In the genomic region with DNA sequence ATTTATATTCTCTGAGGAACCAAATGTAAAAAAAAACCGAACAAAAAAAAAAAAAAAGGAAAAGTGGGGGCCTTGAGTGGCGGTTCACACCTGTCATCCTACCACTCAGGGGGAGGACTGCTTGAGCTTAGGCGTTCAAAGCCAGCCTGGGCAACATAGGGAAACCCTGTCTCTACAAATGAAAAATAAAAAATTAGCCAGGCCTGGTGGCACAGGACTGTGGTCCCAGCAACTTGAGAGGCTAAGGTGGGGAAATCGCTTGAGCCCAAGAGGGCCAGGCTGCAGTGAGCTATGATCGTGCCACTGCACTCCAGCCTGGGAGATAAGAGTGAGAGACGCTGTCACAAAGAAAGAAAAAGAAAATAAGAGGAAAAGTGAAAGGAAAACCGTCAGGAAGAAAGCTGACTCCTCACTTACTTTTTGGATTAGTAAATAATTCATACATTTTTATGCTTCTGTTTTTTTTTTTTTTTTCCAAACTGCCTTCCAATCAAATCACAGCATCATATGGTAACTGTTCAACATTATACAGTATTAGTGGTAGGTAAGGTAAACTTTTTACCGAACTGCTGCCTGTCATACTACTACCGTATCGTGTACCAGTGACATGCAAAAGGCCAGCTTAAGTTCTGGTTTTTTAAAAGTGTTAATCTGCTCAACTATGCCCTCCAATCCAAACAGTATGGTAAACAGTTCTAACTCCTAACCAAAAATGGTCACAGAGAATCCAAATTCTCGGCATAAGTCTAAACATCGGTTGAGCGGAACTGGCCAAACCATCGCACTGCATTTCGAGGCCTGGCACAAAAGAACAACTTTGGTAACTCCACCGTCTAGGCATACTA, we compare ENCODE assay signal across 8 cellular contexts. TPM values are rescaled to one million over a fixed set of nuclear protein-coding genes. Genes with fewer than 3 reads are reported as not detected.
DNase-seq lines count a peak whose midpoint lies in the region; ATAC-seq and TF ChIP-seq lines count a peak whose summit lies in the region.

No MANE protein-coding gene starts in this region.

- H3K27ac ChIP-seq in AG04450 (ENCODE audit: low read depth, low read length), result peak overlapping the region; percentile 89
- peak overlapping the region in 55 of 59 donors; percentile 54 to 99 (median 95) for H3K27ac ChIP-seq in dorsolateral prefrontal cortex
- peak overlapping the region; percentile 81 for H3K27ac ChIP-seq in mesodermal cell (ENCODE audit: low read depth, low read length, severe bottlenecking)
- H3K27ac ChIP-seq in vagina, result peak overlapping the region; percentile 99

- H3K4me1 ChIP-seq in mesodermal cell (ENCODE audit: control insufficient read depth, insufficient read depth, low read length, poor library complexity, severe bottlenecking) (peaks cover 6% of the 10 kb centered on the region), vagina (peaks cover 28% of the 10 kb centered on the region)

- intact Hi-C loops in dorsolateral prefrontal cortex (cut with DNase I), result loop anchor here (2.0 to 10.0 kb wide), 8 partner anchors 42 to 664 kb away; a partner anchor contains a TSS
- intact Hi-C loops in vagina (cut with DNase I), result loop anchor here (5.0 kb wide), 1 partner anchor 177 kb away; a partner anchor contains a TSS

- POLR2A ChIA-PET in AG04450 (lab: Yijun Ruan, JAX), result interaction anchor here (0.6 to 0.7 kb wide), 2 partner anchors 24 to 87 kb away, joined by 4 to 5 read pairs; no protein-coding TSS in a partner anchor

- H3K27me3 ChIP-seq in AG04450 (ENCODE audit: control insufficient read depth, insufficient read depth, low read length) (no peaks in the 10 kb centered on the region), dorsolateral prefrontal cortex (no peaks in the 10 kb centered on the region), vagina (no peaks in the 10 kb centered on the region)

- no peak for DNase-seq in AG04450 (ENCODE audit: low read depth, low spot score)
- DNase-seq in RPMI7951 (ENCODE audit: low read depth), result peak; percentile 37
- no peak for DNase-seq in dorsolateral prefrontal cortex
- DNase-seq in vagina (ENCODE audit: extremely low spot score in 2 of 2), result no peak
- no peak for DNase-seq in hippocampal formation (lab: John Stamatoyannopoulos, UW)

- H3K9me3 ChIP-seq in AG04450 (ENCODE audit: control insufficient read depth, insufficient read depth, low read length) (peaks cover 5% of the 10 kb centered on the region; the same call in 1 of the 2 replicates), mesodermal cell (ENCODE audit: control insufficient read depth, low read length) (no peaks in the 10 kb centered on the region), vagina (no peaks in the 10 kb centered on the region)

- CTCF ChIA-PET in AG04450 (lab: Charles Lee), result interaction anchor here (0.7 kb wide), 2 partner anchors 8 to 69 kb away, joined by 3 read pairs; no protein-coding TSS in a partner anchor

- H3K36me3 ChIP-seq in mesodermal cell (ENCODE audit: control insufficient read depth, insufficient read depth, low read length) (peaks cover 35% of the 10 kb centered on the region), vagina (peaks cover 0 to 24% of the 10 kb centered on the region in 2 donors)

- H3K4me3 ChIP-seq in AG04450 (ENCODE audit: low read depth, low read length) (peak overlapping the region; percentile 98), dorsolateral prefrontal cortex (peak overlapping the region; percentile 51 to 99 (median 94)), mesodermal cell (ENCODE audit: extremely low read depth, insufficient read depth, low read length, poor library complexity, severe bottlenecking) (peak overlapping the region; percentile 90), vagina (peak overlapping the region; percentile 86 to 98)

- 28 to 31% methylated on average over 9 of the region's 16 CpGs for WGBS in mesodermal cell (ENCODE audit: insufficient coverage in 2 of 2), 2 experiments

- TF ChIP-seq CTCF in AG04450 (IDR thresholded peaks at IDR 0.05; ENCODE audit: low read depth, low read length) (no peak), dorsolateral prefrontal cortex (IDR thresholded peaks at IDR 0.05 in 54 of 56, conservative IDR thresholded peaks at IDR 0.05 in 2 of 56; ENCODE audit: low read depth in 1 of 56, partially characterized antibody in 56 of 56) (no peak), vagina (IDR thresholded peaks at IDR 0.05) (no peak)

- TF ChIP-seq POLR2A in vagina (IDR thresholded peaks at IDR 0.05), result no peak

- ATAC-seq in GM18520 (IDR thresholded peaks at IDR 0.05; ENCODE audit: unreplicated experiment) (peak; percentile 25), HG03045 (IDR thresholded peaks at IDR 0.05; ENCODE audit: unreplicated experiment) (peak; percentile 22)

RNA-seq across cellular contexts. Expression of a gene that starts 1.2 kb away (rescaled TPM):
- 49.9 and 58.0 TPM in 2 replicates for polyA plus RNA-seq in AG04450 (2011; rRNA removed)
- polyA minus RNA-seq in AG04450 (2011; rRNA and poly(A)+ RNA removed), result 164 and 213 TPM in 2 replicates
- 19.2 and 43.9 TPM in 2 replicates for total RNA-seq in RPMI7951 (2014; rRNA removed; shearing (Covaris generic))
- total RNA-seq in dorsolateral prefrontal cortex, result 100 to 1,000 TPM in 88 of 120 experiments, 10 to 100 TPM in 32; 76.0 to 170 (median 110) TPM
- polyA plus RNA-seq in mesodermal cell (2013, experiment 1 of 2), result 24.4 TPM
- 24.3 TPM for polyA plus RNA-seq in mesodermal cell (2013, experiment 2 of 2)
- 46.9 TPM for total RNA-seq in vagina

RNA-seq across cellular contexts. Expression of a gene that starts 41.9 kb away (rescaled TPM):
- 54.5 and 84.3 TPM in 2 replicates for polyA plus RNA-seq in AG04450 (2011; rRNA removed)
- polyA minus RNA-seq in AG04450 (2011; rRNA and poly(A)+ RNA removed), result 44.4 and 68.9 TPM in 2 replicates
- 26.9 and 36.2 TPM in 2 replicates for total RNA-seq in RPMI7951 (2014; rRNA removed; shearing (Covaris generic))
- total RNA-seq in dorsolateral prefrontal cortex (10 to 100 TPM; 14.6 to 73.6 (median 39.8) TPM), vagina (33.9 TPM)
- polyA plus RNA-seq in mesodermal cell (2013, experiment 1 of 2), result 33.8 TPM
- polyA plus RNA-seq in mesodermal cell (2013, experiment 2 of 2), result 36.1 TPM
